1 cellular context compared by ENCODE assay signal in the genomic region with DNA sequence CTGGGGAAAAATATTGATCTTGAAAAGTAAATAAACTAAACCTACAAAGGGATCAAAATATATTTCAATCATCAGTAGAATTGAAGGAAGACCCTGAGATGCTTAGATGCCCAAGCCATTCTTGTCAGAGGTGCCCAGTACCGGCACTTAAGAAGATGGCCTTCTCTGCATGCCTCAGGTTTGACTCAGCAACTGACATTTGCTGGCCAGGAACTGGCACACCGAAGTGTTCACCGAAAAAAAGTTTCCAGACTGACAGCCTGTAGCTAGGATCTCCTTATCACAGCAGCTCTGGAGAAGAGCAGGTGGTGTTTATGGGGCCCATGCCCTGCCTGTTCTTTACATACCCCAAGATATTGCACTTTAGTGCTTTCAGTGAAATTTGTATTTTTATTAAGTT.
TF ChIP-seq lines count a peak whose summit lies in the region.

No MANE protein-coding gene starts in this region.

TF ChIP-seq in SK-N-SH, 30 proteins besides CTCF, POLR2A, EP300 and RAD21:
- TF ChIP-seq, protein P1, sequence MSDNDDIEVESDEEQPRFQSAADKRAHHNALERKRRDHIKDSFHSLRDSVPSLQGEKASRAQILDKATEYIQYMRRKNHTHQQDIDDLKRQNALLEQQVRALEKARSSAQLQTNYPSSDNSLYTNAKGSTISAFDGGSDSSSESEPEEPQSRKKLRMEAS (IDR thresholded peaks at IDR 0.05; ENCODE audit: low read depth), result peak; percentile 41; the same call in 1 of the 2 replicates
- TF ChIP-seq FOSL2 (IDR thresholded peaks at IDR 0.05; ENCODE audit: borderline replicate concordance, low read depth) (peak; percentile 69), YY1 (IDR thresholded peaks at IDR 0.05; ENCODE audit: low read depth) (0 out of 2 replicates have a peak, but pooled peaks have one; percentile 33), TCF12 (IDR thresholded peaks at IDR 0.05) (peak; percentile 62), TEAD4 (IDR thresholded peaks at IDR 0.05; ENCODE audit: borderline replicate concordance, insufficient read depth) (peak; percentile 56; the same call in 1 of the 2 replicates), GABPA (IDR thresholded peaks at IDR 0.05; ENCODE audit: low read depth) (no peak), RXRA (IDR thresholded peaks at IDR 0.05; ENCODE audit: borderline replicate concordance, low read depth) (no peak), NFIC (IDR thresholded peaks at IDR 0.05; ENCODE audit: borderline replicate concordance) (peak; percentile 58), JUND (IDR thresholded peaks at IDR 0.05) (peak; percentile 49)
- TF ChIP-seq, protein P2, sequence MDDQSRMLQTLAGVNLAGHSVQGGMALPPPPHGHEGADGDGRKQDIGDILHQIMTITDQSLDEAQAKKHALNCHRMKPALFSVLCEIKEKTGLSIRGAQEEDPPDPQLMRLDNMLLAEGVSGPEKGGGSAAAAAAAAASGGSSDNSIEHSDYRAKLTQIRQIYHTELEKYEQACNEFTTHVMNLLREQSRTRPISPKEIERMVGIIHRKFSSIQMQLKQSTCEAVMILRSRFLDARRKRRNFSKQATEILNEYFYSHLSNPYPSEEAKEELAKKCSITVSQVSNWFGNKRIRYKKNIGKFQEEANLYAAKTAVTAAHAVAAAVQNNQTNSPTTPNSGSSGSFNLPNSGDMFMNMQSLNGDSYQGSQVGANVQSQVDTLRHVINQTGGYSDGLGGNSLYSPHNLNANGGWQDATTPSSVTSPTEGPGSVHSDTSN (IDR thresholded peaks at IDR 0.05), result peak; percentile 66
